Comparison of ENCODE assay signal across 16 cellular contexts in the genomic region with DNA sequence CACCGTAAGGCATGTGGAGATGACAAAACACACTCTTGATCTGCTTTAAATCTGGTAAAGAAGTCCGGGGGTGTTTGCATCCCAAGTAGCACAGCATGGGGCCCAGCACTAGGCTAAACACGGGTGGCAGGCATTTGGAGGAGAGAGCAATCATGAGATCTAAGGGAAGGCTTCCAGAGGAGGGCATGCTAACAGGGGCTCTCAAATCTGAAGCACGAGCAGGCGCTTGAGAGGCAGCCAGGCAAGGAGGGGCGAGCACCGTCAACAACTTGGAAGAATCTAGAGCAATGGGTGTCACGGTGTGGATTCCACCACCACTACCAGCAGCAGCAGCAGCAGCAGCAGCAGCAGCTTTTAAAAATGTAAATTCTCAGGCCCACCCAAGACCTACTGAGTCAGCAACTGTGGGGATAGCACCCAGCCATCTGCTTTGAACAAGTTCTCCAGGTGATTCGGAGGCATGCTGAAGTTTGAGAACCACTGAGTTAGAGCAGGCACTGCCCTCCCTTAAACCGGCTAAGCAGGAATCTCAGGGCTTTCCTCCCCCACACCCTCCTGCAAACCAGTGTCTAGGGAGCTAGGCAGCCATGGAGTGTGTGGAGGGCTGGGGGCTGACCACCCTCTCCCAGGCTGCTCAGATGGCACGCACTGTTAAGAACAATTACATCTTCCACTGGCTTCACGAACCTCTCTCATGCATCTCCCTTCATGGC.
DNase-seq lines count a peak whose midpoint lies in the region; ATAC-seq lines count a peak whose summit lies in the region.
"Had no signal": no experiment of that assay in that cellular context is flagged by ENCODE, and none has a peak within 500 bp of the region (broad histone marks: within the 10 kb centered on the region; RNA-seq: fewer than 3 reads in every experiment).

No MANE protein-coding gene starts in this region.

- no peak for ATAC-seq in HG03025 (IDR thresholded peaks at IDR 0.05; ENCODE audit: low FRiP score, unreplicated experiment)

- H3K27ac ChIP-seq in angular gyrus (ENCODE audit: low read depth, low read length), result peak overlapping the region; percentile 45
- H3K27ac ChIP-seq in substantia nigra (ENCODE audit: low read depth, low read length, poor library complexity, severe bottlenecking), result peak overlapping the region; percentile 35
- H3K27ac ChIP-seq: HL-60 had no signal

- DNase-seq in NCI-H510A (lab: John Stamatoyannopoulos, UW) (peak; percentile 10), left kidney (ENCODE audit: low read depth, low spot score) (peak; percentile 69), substantia nigra (lab: John Stamatoyannopoulos, UW) (no peak), T-helper 2 cell (no peak)
- DNase-seq in activated CD4-positive, CD25-positive, alpha-beta regulatory T cell (lab: John Stamatoyannopoulos, UW), result no peak
- DNase-seq: CD4-positive, alpha-beta T cell; DMS53; HCEC 1CT; NCI-H187; NCI-H345; NCI-H69; NK-92 treated with Interleukin-12 subunit alpha and Interleukin-12 subunit beta, amount 100 ng/mL, for 24 hours; SHP77 treated with DMSO at 0.1 percent for 48 hours had no signal

Comparison
In these comparisons a context has a peak if more than half of its experiments do, and no peak if none do; other contexts are left out.
1. DNase-seq: peak in NCI-H510A (single experiment) and left kidney (single experiment); none in substantia nigra (0 of 49), T-helper 2 cell (0 of 5) and activated CD4-positive, CD25-positive, alpha-beta regulatory T cell (0 of 4).